1 cellular context compared by ENCODE assay signal in genomic region chrX:155048997-155049619, GRCh38.
TF ChIP-seq lines count a peak whose summit lies in the region.

No MANE protein-coding gene starts in this region.

TF ChIP-seq in GM12878, 131 proteins besides CTCF, POLR2A, EP300 and RAD21:
- TF ChIP-seq SP1 (IDR thresholded peaks at IDR 0.05; ENCODE audit: low read depth, low read length) = no peak
- no peak for TF ChIP-seq ZNF24 (IDR thresholded peaks at IDR 0.05)
- TF ChIP-seq YY1 (IDR thresholded peaks at IDR 0.05; ENCODE audit: low read depth, low read length) = peak; percentile 48; the same call in 1 of the 2 replicates
- TF ChIP-seq ZNF384 (IDR thresholded peaks at IDR 0.05; ENCODE audit: borderline replicate concordance, low read depth, low read length) = no peak
- no peak for TF ChIP-seq NBN (IDR thresholded peaks at IDR 0.05)
- TF ChIP-seq RAD51 (IDR thresholded peaks at IDR 0.05) = no peak
TF ChIP-seq in GM12878: peak in this region for 1.
